10 cellular contexts compared by ENCODE assay signal in genomic region chr16:18985254-18985653, GRCh38. TPM values are rescaled to one million over a fixed set of nuclear protein-coding genes. Genes with fewer than 3 reads are reported as not detected.
"Had no signal": no experiment of that assay in that cellular context is flagged by ENCODE, and none has a peak within 500 bp of the region (broad histone marks: within the 10 kb centered on the region; RNA-seq: fewer than 3 reads in every experiment).

No MANE protein-coding gene starts in this region.

RNA-seq across cellular contexts. Expression of gene TMC7, which starts 1.5 kb away (rescaled TPM):
- total RNA-seq: activated CD4-positive, alpha-beta memory T cell treated with anti-CD3 and anti-CD28 coated beads for 36 hours; activated CD4-positive, alpha-beta T cell treated with anti-CD3 and anti-CD28 coated beads for 36 hours; activated CD4-positive, alpha-beta T cell treated with anti-CD3 and anti-CD28 coated beads, Interleukin-2, amount 10 ng/mL, durations not matched to agents 24 days and 14 days; activated CD8-positive, alpha-beta memory T cell treated with anti-CD3 and anti-CD28 coated beads for 36 hours; activated CD8-positive, alpha-beta memory T cell treated with anti-CD3 and anti-CD28 coated beads, Interleukin-2, amount 10 ng/mL, durations not matched to agents 7 days and 5 days; activated CD8-positive, alpha-beta T cell treated with anti-CD3 and anti-CD28 coated beads, Interleukin-2, amount 10 ng/mL, durations not matched to agents 7 days and 5 days; activated naive CD4-positive, alpha-beta T cell treated with anti-CD3 and anti-CD28 coated beads for 36 hours; activated naive CD8-positive, alpha-beta T cell treated with anti-CD3 and anti-CD28 coated beads for 36 hours; activated T-helper 1 cell treated with anti-CD3 and anti-CD28 coated beads, Interleukin-12 subunit alpha, Interleukin-12 subunit beta, Interleukin-2, Interleukin-4 antibody, amounts not matched to agents 30 ng/mL and 10 ng/mL and 1 ng/mL, durations not matched to agents 14 hours and 24 hours and 36 hours; activated T-helper 2 cell treated with anti-CD3 and anti-CD28 coated beads, Interferon-gamma antibody, Interleukin-2, Interleukin-4, amounts not matched to agents 10 μg/mL and 5 μg/mL and 100 μg/mL, durations not matched to agents 14 hours and 24 hours and 36 hours had no signal
